In genomic region chr2:240560084-240560479, GRCh38 we compare ENCODE assay signal across 8 cellular contexts. TPM values are rescaled to one million over a fixed set of nuclear protein-coding genes. Genes with fewer than 3 reads are reported as not detected.
DNase-seq lines count a peak whose midpoint lies in the region; ATAC-seq and TF ChIP-seq lines count a peak whose summit lies in the region.

Gene DUSP28 (plus strand): TSS chr2:240560357. CDS start chr2:240560685, 328 bp downstream.

- H3K36me3 ChIP-seq in GM23338 (ENCODE audit: insufficient read depth) (no peaks in the 10 kb centered on the region), thoracic aorta (no peaks in the 10 kb centered on the region)

- 0 out of 2 replicates have a peak, but pooled peaks cover 5% of the 10 kb centered on the region for H3F3A ChIP-seq in GM23338 (replicated peaks; ENCODE audit: low read depth)

- H3K27me3 ChIP-seq in GM23338 (ENCODE audit: insufficient read depth), result peaks cover 24% of the 10 kb centered on the region
- no peaks in the 10 kb centered on the region for H3K27me3 ChIP-seq in thoracic aorta (replicated peaks; ENCODE audit: insufficient read depth)

- H4K20me1 ChIP-seq in GM23338 (replicated peaks; ENCODE audit: insufficient read depth), result no peaks in the 10 kb centered on the region

- peaks cover 9% of the 10 kb centered on the region; the same call in 1 of the 2 replicates for H3K79me2 ChIP-seq in GM23338 (replicated peaks; ENCODE audit: insufficient read depth)

- CTCF ChIA-PET in activated naive CD4-positive, alpha-beta T cell treated with anti-CD3 and anti-CD28 coated beads for 36 hours (lab: Charles Lee), result no interaction called here

- H3K9me3 Mint-ChIP-seq in GM23338, result no peaks in the 10 kb centered on the region; the same call in 2 of the 3 replicates
- no peaks in the 10 kb centered on the region for H3K9me3 Mint-ChIP-seq in activated naive CD4-positive, alpha-beta T cell treated with anti-CD3 and anti-CD28 coated beads for 36 hours

- H3K4me3 Mint-ChIP-seq in GM23338, result peak within 1 kb of the TSS; percentile 71
- peak within 1 kb of the TSS; percentile 94 for H3K4me3 Mint-ChIP-seq in activated naive CD4-positive, alpha-beta T cell treated with anti-CD3 and anti-CD28 coated beads for 36 hours

- H3K9me3 ChIP-seq in thoracic aorta, result no peaks in the 10 kb centered on the region

- intact Hi-C loops in activated naive CD4-positive, alpha-beta T cell treated with anti-CD3 and anti-CD28 coated beads for 36 hours (cut with micrococcal nuclease), result loop anchor here (1.0 to 10.0 kb wide), 5 partner anchors 8 to 1325 kb away; partner anchors contain the start of genes ATG4B, HDLBP, MTERF4 and RNPEPL1

- peaks cover 32% of the 10 kb centered on the region for H3K27me3 Mint-ChIP-seq in GM23338 (ENCODE audit: insufficient read depth, low read depth, poor library complexity)
- no peaks in the 10 kb centered on the region for H3K27me3 Mint-ChIP-seq in activated naive CD4-positive, alpha-beta T cell treated with anti-CD3 and anti-CD28 coated beads for 36 hours (ENCODE audit: low read depth)

- H3K27ac ChIP-seq in GM23338 (ENCODE audit: low read depth) (peak within 1 kb of the TSS; percentile 70; the same call in 1 of the 2 replicates), thoracic aorta (peak within 1 kb of the TSS; percentile 99)

- H3K9me2 ChIP-seq in GM23338 (ENCODE audit: insufficient read depth), result peaks cover 6% of the 10 kb centered on the region

- peaks cover 9% of the 10 kb centered on the region; the same call in 2 of the 3 replicates for H3K36me3 Mint-ChIP-seq in GM23338 (ENCODE audit: low read depth)
- H3K36me3 Mint-ChIP-seq in activated naive CD4-positive, alpha-beta T cell treated with anti-CD3 and anti-CD28 coated beads for 36 hours (ENCODE audit: low read depth), result peaks cover 33% of the 10 kb centered on the region

- H3K4me1 ChIP-seq in GM23338 (ENCODE audit: insufficient read depth) (peaks cover 15% of the 10 kb centered on the region), thoracic aorta (ENCODE audit: control insufficient read depth in 1 of 2, low read depth in 2 of 2) (peaks cover 30 to 50% of the 10 kb centered on the region in 2 donors)

- TF ChIP-seq CTCF in GM23338 (conservative IDR thresholded peaks at IDR 0.05; ENCODE audit: low read depth in 2 of 2) (no peak), omental fat pad (IDR thresholded peaks at IDR 0.05) (no peak), thoracic aorta (IDR thresholded peaks at IDR 0.05) (no peak)

- H3K27ac Mint-ChIP-seq in GM23338, result peak within 1 kb of the TSS; percentile 82
- H3K27ac Mint-ChIP-seq in activated naive CD4-positive, alpha-beta T cell treated with anti-CD3 and anti-CD28 coated beads for 36 hours, result peak within 1 kb of the TSS; percentile 99

- H3K4me3 ChIP-seq in GM23338 (peak within 1 kb of the TSS; percentile 81), thoracic aorta (peak within 1 kb of the TSS; percentile 96)

- DNase-seq in G401 (ENCODE audit: low spot score) (peak; percentile 84), GM23338 (ENCODE audit: low spot score) (peak; percentile 79), LHCN-M2 (ENCODE audit: low read depth) (peak; percentile 85), SK-MEL-5 (ENCODE audit: low read depth, low spot score) (peak; percentile 89), globus pallidus (ENCODE audit: low spot score) (peak; percentile 90), omental fat pad (ENCODE audit: low spot score) (peak; percentile 58), thoracic aorta (ENCODE audit: low spot score) (peak; percentile 64)
- peak; percentile 89 for DNase-seq in activated naive CD4-positive, alpha-beta T cell treated with anti-CD3 and anti-CD28 coated beads for 36 hours

- peak within 1 kb of the TSS; percentile 93 for H3K4me2 ChIP-seq in GM23338

- ATAC-seq in GM23338 (peak; percentile 50), omental fat pad (ENCODE audit: low FRiP score) (peak; percentile 75), thoracic aorta (ENCODE audit: insufficient number of reproducible peaks, low FRiP score, low read depth) (peak; percentile 70)

- H2AFZ ChIP-seq in GM23338, result peak within 1 kb of the TSS; percentile 95

- H3K4me1 Mint-ChIP-seq in GM23338, result peaks cover 30% of the 10 kb centered on the region
- H3K4me1 Mint-ChIP-seq in activated naive CD4-positive, alpha-beta T cell treated with anti-CD3 and anti-CD28 coated beads for 36 hours (ENCODE audit: low read depth), result peaks cover 68% of the 10 kb centered on the region

- in situ Hi-C loops in G401 (cut with HindIII; ENCODE audit: low sequenced_read_pairs), result no loop called here
- in situ Hi-C loops in SK-MEL-5 (cut with HindIII; ENCODE audit: low pct_unique_long_range_greater_than_20kb, low sequenced_read_pairs), result no loop called here

TF ChIP-seq in GM23338, 12 proteins besides CTCF, POLR2A, EP300 and RAD21:
- TF ChIP-seq POLR2AphosphoS5 (IDR thresholded peaks at IDR 0.05; ENCODE audit: low read depth) (peak; percentile 74), STAT1 (IDR thresholded peaks at IDR 0.05; ENCODE audit: unreplicated experiment) (no peak), CREB1 (CRISPR knock-in tag; IDR thresholded peaks at IDR 0.05; ENCODE audit: low read depth) (peak; percentile 50; the same call in 1 of the 2 replicates)

RNA-seq across cellular contexts. Expression of gene DUSP28, which starts in this region (rescaled TPM):
- total RNA-seq in G401 (2014; rRNA removed; shearing (Covaris generic)), result 4.9 and 5.3 TPM in 2 replicates
- 1.0 and 2.7 TPM in 2 replicates for total RNA-seq in GM23338 (2014; rRNA removed; shearing (Covaris generic))
- polyA plus RNA-seq in GM23338 (2016; fragmentation: Nextera tagmentation; extraction: Ambion mirVana), result 4.3 and 4.8 TPM in 2 replicates
- 6.1 and 6.4 TPM in 2 replicates for total RNA-seq in LHCN-M2 (2014; rRNA removed)
- polyA plus RNA-seq in LHCN-M2 (2012), result 7.2 TPM
- total RNA-seq in SK-MEL-5 (2014; rRNA removed; shearing (Covaris generic)), result 3.6 and 8.0 TPM in 2 replicates
- 5.9 and 10.6 TPM in 2 replicates for polyA plus RNA-seq in SK-MEL-5 (2015; cell fraction: cytosol; rRNA removed)
- 11.1 and 11.6 TPM in 2 replicates for polyA plus RNA-seq in SK-MEL-5 (2015; cell fraction: nucleus; rRNA removed)
- total RNA-seq in activated naive CD4-positive, alpha-beta T cell treated with anti-CD3 and anti-CD28 coated beads for 36 hours, result 1 to 10 TPM; 5.1 to 5.6 TPM
- 1 to 10 TPM; 3.3 to 5.5 (median 4.7) TPM for total RNA-seq in omental fat pad
- total RNA-seq in thoracic aorta, result 10 to 100 TPM in 1 of 2 donors, 1 to 10 TPM in 1; 5.8 to 14.3 TPM

Comparison
In these comparisons a context has a peak if more than half of its experiments do, and no peak if none do; other contexts are left out.
1. Peak in every context shown above with its lines: DNase-seq, ATAC-seq, H3K4me3 ChIP-seq and H3K27ac ChIP-seq.